8 cellular contexts compared by ENCODE assay signal in the genomic region with DNA sequence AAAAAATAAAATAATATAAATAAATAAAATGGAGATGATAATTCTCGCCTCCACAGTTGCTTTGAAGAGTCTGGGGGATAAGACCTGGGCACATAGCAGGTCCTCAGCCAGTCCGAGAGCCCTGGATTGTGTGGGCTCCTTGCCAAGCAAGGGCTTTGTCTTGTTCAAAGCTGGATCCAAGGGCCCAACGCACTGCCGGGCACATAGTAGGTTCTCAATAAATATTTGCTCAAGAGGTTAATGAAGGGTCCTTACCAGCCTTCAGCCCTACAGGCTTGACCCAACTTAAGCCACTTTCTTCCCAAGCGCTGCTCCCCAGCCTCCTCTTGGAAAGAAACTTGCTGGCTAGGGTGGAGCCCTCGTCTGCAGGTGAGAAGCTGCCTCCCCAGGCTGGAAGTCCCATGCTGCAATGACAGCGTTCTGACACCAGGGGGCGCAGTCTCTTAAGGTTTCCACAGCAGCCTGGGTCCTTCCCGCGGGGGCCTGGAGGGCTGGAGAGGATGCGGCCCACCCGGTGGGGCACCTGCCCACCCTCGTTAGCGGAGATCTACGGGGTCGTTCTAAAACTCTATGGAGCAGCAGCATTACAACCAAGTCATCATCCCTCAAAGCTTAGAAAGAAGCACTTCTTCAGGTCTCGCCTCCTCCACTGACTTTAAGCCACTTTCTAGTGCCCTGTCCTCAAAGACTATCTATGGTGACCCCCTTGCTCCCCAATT.
DNase-seq lines count a peak whose midpoint lies in the region; ATAC-seq and TF ChIP-seq lines count a peak whose summit lies in the region.

No MANE protein-coding gene starts in this region.

- CTCF ChIA-PET in HCT116 (lab: Charles Lee), result interaction anchor here (0.7 to 1.7 kb wide), 11 partner anchors 10 to 274 kb away, joined by 3 to 16 read pairs (median 3); no protein-coding TSS in a partner anchor

- H3K36me3 ChIP-seq in HCT116 (ENCODE audit: control insufficient read depth in 1 of 2, insufficient read depth in 2 of 2, low read length in 2 of 2), result no peaks in the 10 kb centered on the region

- H3K9me3 ChIP-seq in HCT116 (ENCODE audit: control insufficient read depth in 1 of 2, insufficient read depth in 1 of 2, low read depth in 1 of 2, low read length in 2 of 2), result no peaks in the 10 kb centered on the region

- peaks cover 0 to 13% of the 10 kb centered on the region in 2 experiments; a peak in 2 of 4 replicates for H3K4me1 ChIP-seq in HCT116 (ENCODE audit: control insufficient read depth in 1 of 2, insufficient read depth in 2 of 2, low read length in 2 of 2)

- H2AFZ ChIP-seq in HCT116 (ENCODE audit: low read depth, low read length, poor library complexity, severe bottlenecking), result no peak overlapping the region

- TF ChIP-seq RAD21 in HCT116 (IDR thresholded peaks at IDR 0.05; ENCODE audit: low read depth), result peak; percentile 96

- H3K79me2 ChIP-seq in HCT116 (ENCODE audit: insufficient read depth, low read length), result no peaks in the 10 kb centered on the region

- H3K4me3 ChIP-seq in HCT116 (replicated peaks in 1 of 2; ENCODE audit: low read depth in 1 of 2, low read length in 2 of 2), result no peak overlapping the region
- H3K4me3 ChIP-seq in dorsolateral prefrontal cortex, result no peak overlapping the region

- no peaks in the 10 kb centered on the region for H3K9me3 Mint-ChIP-seq in memory B cell

- BruUV-seq in HCT116 (replicated peaks; lab: Mats Ljungman, UMichigan), result no TSS peak

- H3K4me1 Mint-ChIP-seq in memory B cell, result peaks cover 25% of the 10 kb centered on the region

- peak; percentile 80 for ATAC-seq in HCT116
- peak; percentile 79 for ATAC-seq in memory B cell (ENCODE audit: low read depth)
- ATAC-seq in HG03025 (IDR thresholded peaks at IDR 0.05; ENCODE audit: low FRiP score, unreplicated experiment), result no peak

- H3K27ac ChIP-seq in HCT116 (ENCODE audit: low read depth, low read length) (no peak overlapping the region), dorsolateral prefrontal cortex (no peak overlapping the region)

- RAD21 ChIA-PET in HCT116 (lab: Charles Lee; ENCODE audit: low non-redundant PET in 1 of 2, low total read pairs in 2 of 2, uncharacterized antibody in 2 of 2, unreplicated experiment in 2 of 2), result interaction anchor here in 1 of 2 experiments (1.0 to 1.1 kb wide), 2 partner anchors 193 to 198 kb away, joined by 3 to 4 read pairs; no protein-coding TSS in a partner anchor

- TF ChIP-seq CTCF in HCT116 (IDR thresholded peaks at IDR 0.05 in 2 of 3, conservative IDR thresholded peaks at IDR 0.05 in 1 of 3; ENCODE audit: borderline replicate concordance in 1 of 3, insufficient read depth in 1 of 3, low read depth in 2 of 3, low read length in 2 of 3) (peak; percentile 89 to 98 (median 91)), dorsolateral prefrontal cortex (IDR thresholded peaks at IDR 0.05 in 54 of 56, conservative IDR thresholded peaks at IDR 0.05 in 2 of 56; ENCODE audit: low read depth in 1 of 56, partially characterized antibody in 56 of 56) (peak; percentile 90 to 100 (median 98))

- H3K27me3 ChIP-seq in HCT116 (ENCODE audit: insufficient read depth, low read length) (no peaks in the 10 kb centered on the region), dorsolateral prefrontal cortex (peaks cover 0 to 6% (median 0%) of the 10 kb centered on the region in 45 donors)

- POLR2A ChIA-PET in HCT116 (lab: Charles Lee), result no interaction called here

- no peaks in the 10 kb centered on the region for H4K20me1 ChIP-seq in HCT116 (ENCODE audit: insufficient read depth)

- no peaks in the 10 kb centered on the region for H3K9me2 ChIP-seq in HCT116 (ENCODE audit: insufficient read depth)

- no peak overlapping the region for H3K4me2 ChIP-seq in HCT116 (ENCODE audit: low read length)

- DNase-seq in C1 segment of cervical spinal cord (lab: John Stamatoyannopoulos, UW), result peak in 12 of 14 donors; percentile 2 to 67 (median 20)
- peak; percentile 60 for DNase-seq in HCT116 (ENCODE audit: low read depth, low spot score)
- peak; percentile 61 for DNase-seq in NCI-H748 treated with DMSO at 0.1 percent for 48 hours (lab: John Stamatoyannopoulos, UW)
- DNase-seq in activated CD4-positive, alpha-beta T cell treated with anti-CD3 and anti-CD28 coated beads, Interleukin-2, amount 50 U/mL, for 48 hours, result peak; percentile 84 to 87
- peak; percentile 13 to 77 (median 61) for DNase-seq in dorsolateral prefrontal cortex
- DNase-seq in memory B cell (ENCODE audit: low spot score in 2 of 2), result peak; percentile 87 to 93
- DNase-seq in stimulated activated CD8-positive, alpha-beta memory T cell treated with anti-CD3 and anti-CD28 coated beads, Interleukin-2, amount 100 ng/mL, for 1 hour (ENCODE audit: low read depth in 2 of 2), result peak; percentile 57 to 58

- no peaks in the 10 kb centered on the region for H3K27me3 Mint-ChIP-seq in memory B cell

- H3K9ac ChIP-seq in HCT116 (ENCODE audit: low read length), result no peak overlapping the region

- H3K27ac Mint-ChIP-seq in memory B cell, result peak overlapping the region; percentile 48

- no peak overlapping the region for H3K4me3 Mint-ChIP-seq in memory B cell

- H3K36me3 Mint-ChIP-seq in memory B cell, result no peaks in the 10 kb centered on the region

- no peak for TF ChIP-seq POLR2A in HCT116 (IDR thresholded peaks at IDR 0.05; ENCODE audit: borderline replicate concordance, extremely low read depth, insufficient read depth, insufficient read length)

- intact Hi-C loops in HCT116 (cut with micrococcal nuclease) (loop anchor here (1.0 to 5.0 kb wide), 3 partner anchors 194 to 411 kb away; no protein-coding TSS in a partner anchor), dorsolateral prefrontal cortex (cut with DNase I) (loop anchor here (2.0 to 5.0 kb wide), 7 partner anchors 66 to 411 kb away; no protein-coding TSS in a partner anchor)

TF ChIP-seq in HCT116, 20 proteins besides CTCF, POLR2A, EP300 and RAD21:
- TF ChIP-seq EGR1 (IDR thresholded peaks at IDR 0.05; ENCODE audit: low read depth), result no peak
- TF ChIP-seq EZH2phosphoT487 (IDR thresholded peaks at IDR 0.05; ENCODE audit: borderline replicate concordance), result no peak
- TF ChIP-seq, protein P1, sequence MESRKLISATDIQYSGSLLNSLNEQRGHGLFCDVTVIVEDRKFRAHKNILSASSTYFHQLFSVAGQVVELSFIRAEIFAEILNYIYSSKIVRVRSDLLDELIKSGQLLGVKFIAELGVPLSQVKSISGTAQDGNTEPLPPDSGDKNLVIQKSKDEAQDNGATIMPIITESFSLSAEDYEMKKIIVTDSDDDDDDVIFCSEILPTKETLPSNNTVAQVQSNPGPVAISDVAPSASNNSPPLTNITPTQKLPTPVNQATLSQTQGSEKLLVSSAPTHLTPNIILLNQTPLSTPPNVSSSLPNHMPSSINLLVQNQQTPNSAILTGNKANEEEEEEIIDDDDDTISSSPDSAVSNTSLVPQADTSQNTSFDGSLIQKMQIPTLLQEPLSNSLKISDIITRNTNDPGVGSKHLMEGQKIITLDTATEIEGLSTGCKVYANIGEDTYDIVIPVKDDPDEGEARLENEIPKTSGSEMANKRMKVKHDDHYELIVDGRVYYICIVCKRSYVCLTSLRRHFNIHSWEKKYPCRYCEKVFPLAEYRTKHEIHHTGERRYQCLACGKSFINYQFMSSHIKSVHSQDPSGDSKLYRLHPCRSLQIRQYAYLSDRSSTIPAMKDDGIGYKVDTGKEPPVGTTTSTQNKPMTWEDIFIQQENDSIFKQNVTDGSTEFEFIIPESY (IDR thresholded peaks at IDR 0.05; ENCODE audit: extremely low read depth, insufficient replicate concordance, low read length), result no peak
- TF ChIP-seq, protein P2, sequence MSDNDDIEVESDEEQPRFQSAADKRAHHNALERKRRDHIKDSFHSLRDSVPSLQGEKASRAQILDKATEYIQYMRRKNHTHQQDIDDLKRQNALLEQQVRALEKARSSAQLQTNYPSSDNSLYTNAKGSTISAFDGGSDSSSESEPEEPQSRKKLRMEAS (IDR thresholded peaks at IDR 0.05), result no peak
- no peak for TF ChIP-seq ELF1 (IDR thresholded peaks at IDR 0.05; ENCODE audit: borderline replicate concordance, low read depth)
- TF ChIP-seq YY1 (IDR thresholded peaks at IDR 0.05; ENCODE audit: extremely low read depth, insufficient replicate concordance, low read depth, low read length), result no peak
- no peak for TF ChIP-seq TCF7L2 (IDR thresholded peaks at IDR 0.05; ENCODE audit: borderline replicate concordance, extremely low read depth, insufficient read depth, insufficient read length)

Comparison
In these comparisons a context has a peak if more than half of its experiments do, and no peak if none do; other contexts are left out.
1. DNase-seq: peak in every context shown above with its lines; median percentile 90 in memory B cell; 86 in activated CD4-positive, alpha-beta T cell treated with anti-CD3 and anti-CD28 coated beads, Interleukin-2, amount 50 U/mL, for 48 hours; 61 in NCI-H748 treated with DMSO at 0.1 percent for 48 hours; 61 in dorsolateral prefrontal cortex; 60 in HCT116; 58 in stimulated activated CD8-positive, alpha-beta memory T cell treated with anti-CD3 and anti-CD28 coated beads, Interleukin-2, amount 100 ng/mL, for 1 hour; 20 in C1 segment of cervical spinal cord.